In genomic region chr3:58085616-58086015, GRCh38 we compare ENCODE assay signal across 12 cellular contexts.
A peak's percentile ranks its signal among the peaks of the same experiment; 100 is the strongest.
DNase-seq lines count a peak whose midpoint lies in the region; ATAC-seq and TF ChIP-seq lines count a peak whose summit lies in the region.
"Had no signal": no experiment of that assay in that cellular context is flagged by ENCODE, and none has a peak within 500 bp of the region (broad histone marks: within the 10 kb centered on the region; RNA-seq: fewer than 3 reads in every experiment).

No MANE protein-coding gene starts in this region.

- H3K27me3 ChIP-seq in thymus (ENCODE audit: control insufficient read depth, insufficient read depth) = no peaks in the 10 kb centered on the region
- no peaks in the 10 kb centered on the region for H3K27me3 ChIP-seq in prostate gland (replicated peaks; ENCODE audit: insufficient read depth)
- H3K27me3 ChIP-seq: tibial artery had no signal

- H3K4me1 ChIP-seq in thymus (ENCODE audit: control insufficient read depth, insufficient read depth, low read length) = peaks cover 26% of the 10 kb centered on the region
- H3K4me1 ChIP-seq in prostate gland (replicated peaks) = no peaks in the 10 kb centered on the region

- no peaks in the 10 kb centered on the region for H3K27me3 Mint-ChIP-seq in activated CD4-positive, alpha-beta memory T cell treated with anti-CD3 and anti-CD28 coated beads, Interleukin-2, amount 10 ng/mL, durations not matched to agents 7 days and 5 days
- H3K27me3 Mint-ChIP-seq in activated CD4-positive, alpha-beta memory T cell treated with anti-CD3 and anti-CD28 coated beads for 36 hours = no peaks in the 10 kb centered on the region
- no peaks in the 10 kb centered on the region for H3K27me3 Mint-ChIP-seq in activated CD8-positive, alpha-beta T cell treated with anti-CD3 and anti-CD28 coated beads, Interleukin-2, amount 10 ng/mL, durations not matched to agents 7 days and 5 days (ENCODE audit: low read depth)

- 72% methylated on average over 6 of the region's 6 CpGs for WGBS in thymus
- 66% methylated on average over 6 of the region's 6 CpGs for WGBS in prostate gland

- H3K4me1 Mint-ChIP-seq in activated CD4-positive, alpha-beta memory T cell treated with anti-CD3 and anti-CD28 coated beads, Interleukin-2, amount 10 ng/mL, durations not matched to agents 7 days and 5 days = peaks cover 26% of the 10 kb centered on the region
- H3K4me1 Mint-ChIP-seq in activated CD4-positive, alpha-beta memory T cell treated with anti-CD3 and anti-CD28 coated beads for 36 hours (ENCODE audit: low read depth) = peaks cover 16% of the 10 kb centered on the region
- H3K4me1 Mint-ChIP-seq in activated CD8-positive, alpha-beta T cell treated with anti-CD3 and anti-CD28 coated beads, Interleukin-2, amount 10 ng/mL, durations not matched to agents 7 days and 5 days (ENCODE audit: low read depth) = peaks cover 47% of the 10 kb centered on the region

- H3K36me3 ChIP-seq in thymus (ENCODE audit: control insufficient read depth, insufficient read depth) (peaks cover 16% of the 10 kb centered on the region), prostate gland (peaks cover 0 to 5% of the 10 kb centered on the region in 2 donors)

- TF ChIP-seq CTCF in prostate gland (IDR thresholded peaks at IDR 0.05) = no peak

- H3K27ac ChIP-seq in thymus (ENCODE audit: low read depth) = peak overlapping the region; percentile 31
- no peak overlapping the region for H3K27ac ChIP-seq in prostate gland
- H3K27ac ChIP-seq: A549 had no signal

- POLR2A ChIA-PET in activated CD4-positive, alpha-beta memory T cell treated with anti-CD3 and anti-CD28 coated beads, Interleukin-2, amount 10 ng/mL, durations not matched to agents 7 days and 5 days (lab: Charles Lee) = interaction anchor here (0.9 kb wide), 1 partner anchor 22 kb away, joined by 3 read pairs; no protein-coding TSS in a partner anchor
- POLR2A ChIA-PET in activated CD4-positive, alpha-beta memory T cell treated with anti-CD3 and anti-CD28 coated beads for 36 hours (lab: Charles Lee) = no interaction called here
- POLR2A ChIA-PET in activated CD8-positive, alpha-beta T cell treated with anti-CD3 and anti-CD28 coated beads, Interleukin-2, amount 10 ng/mL, durations not matched to agents 7 days and 5 days (lab: Charles Lee) = no interaction called here

- no peak overlapping the region for H3K4me3 Mint-ChIP-seq in activated CD4-positive, alpha-beta memory T cell treated with anti-CD3 and anti-CD28 coated beads, Interleukin-2, amount 10 ng/mL, durations not matched to agents 7 days and 5 days
- no peak overlapping the region for H3K4me3 Mint-ChIP-seq in activated CD4-positive, alpha-beta memory T cell treated with anti-CD3 and anti-CD28 coated beads for 36 hours
- no peak overlapping the region for H3K4me3 Mint-ChIP-seq in activated CD8-positive, alpha-beta T cell treated with anti-CD3 and anti-CD28 coated beads, Interleukin-2, amount 10 ng/mL, durations not matched to agents 7 days and 5 days
- H3K4me3 Mint-ChIP-seq: neural crest cell had no signal

- H3K27ac Mint-ChIP-seq in activated CD4-positive, alpha-beta memory T cell treated with anti-CD3 and anti-CD28 coated beads, Interleukin-2, amount 10 ng/mL, durations not matched to agents 7 days and 5 days = peak overlapping the region; percentile 36
- H3K27ac Mint-ChIP-seq in activated CD4-positive, alpha-beta memory T cell treated with anti-CD3 and anti-CD28 coated beads for 36 hours = no peak overlapping the region
- peak overlapping the region; percentile 32 for H3K27ac Mint-ChIP-seq in activated CD8-positive, alpha-beta T cell treated with anti-CD3 and anti-CD28 coated beads, Interleukin-2, amount 10 ng/mL, durations not matched to agents 7 days and 5 days

- no peaks in the 10 kb centered on the region for H3K9me3 Mint-ChIP-seq in activated CD4-positive, alpha-beta memory T cell treated with anti-CD3 and anti-CD28 coated beads, Interleukin-2, amount 10 ng/mL, durations not matched to agents 7 days and 5 days
- H3K9me3 Mint-ChIP-seq in activated CD4-positive, alpha-beta memory T cell treated with anti-CD3 and anti-CD28 coated beads for 36 hours = no peaks in the 10 kb centered on the region
- H3K9me3 Mint-ChIP-seq in activated CD8-positive, alpha-beta T cell treated with anti-CD3 and anti-CD28 coated beads, Interleukin-2, amount 10 ng/mL, durations not matched to agents 7 days and 5 days (ENCODE audit: insufficient read depth) = no peaks in the 10 kb centered on the region
- H3K9me3 Mint-ChIP-seq: neural crest cell had no signal

- H3K9me3 ChIP-seq in thymus (ENCODE audit: control insufficient read depth) (no peaks in the 10 kb centered on the region), prostate gland (no peaks in the 10 kb centered on the region)
- H3K9me3 ChIP-seq: A549, tibial artery had no signal

- peak; percentile 29 for DNase-seq in activated CD4-positive, alpha-beta memory T cell treated with anti-CD3 and anti-CD28 coated beads, Interleukin-2, amount 10 ng/mL, durations not matched to agents 7 days and 5 days
- DNase-seq in activated CD4-positive, alpha-beta memory T cell treated with anti-CD3 and anti-CD28 coated beads for 36 hours = no peak
- DNase-seq in activated CD8-positive, alpha-beta T cell treated with anti-CD3 and anti-CD28 coated beads, Interleukin-2, amount 10 ng/mL, durations not matched to agents 7 days and 5 days = no peak
- DNase-seq in NCI-H524 treated with DMSO at 0.1 percent for 48 hours (lab: John Stamatoyannopoulos, UW) (no peak), posterior vena cava (ENCODE audit: low spot score) (no peak), prostate gland (ENCODE audit: low spot score) (no peak)
- DNase-seq: NCI-H2107, tibial artery had no signal

- no peak for TF ChIP-seq POLR2A in prostate gland (IDR thresholded peaks at IDR 0.05)

- intact Hi-C loops in activated CD4-positive, alpha-beta memory T cell treated with anti-CD3 and anti-CD28 coated beads for 36 hours (cut with micrococcal nuclease) = no loop called here
- intact Hi-C loops in posterior vena cava (cut with DNase I) (no loop called here), prostate gland (cut with DNase I) (no loop called here)

- CTCF ChIA-PET in activated CD4-positive, alpha-beta memory T cell treated with anti-CD3 and anti-CD28 coated beads, Interleukin-2, amount 10 ng/mL, durations not matched to agents 7 days and 5 days (lab: Charles Lee) = interaction anchor here (0.6 to 1.2 kb wide), 4 partner anchors 15 to 92 kb away, joined by 3 to 4 read pairs (median 3); no protein-coding TSS in a partner anchor
- CTCF ChIA-PET in activated CD4-positive, alpha-beta memory T cell treated with anti-CD3 and anti-CD28 coated beads for 36 hours (lab: Charles Lee) = no interaction called here
- CTCF ChIA-PET in activated CD8-positive, alpha-beta T cell treated with anti-CD3 and anti-CD28 coated beads, Interleukin-2, amount 10 ng/mL, durations not matched to agents 7 days and 5 days (lab: Charles Lee) = interaction anchor here (0.7 to 1.1 kb wide), 4 partner anchors 33 to 92 kb away, joined by 3 to 4 read pairs (median 3); no protein-coding TSS in a partner anchor

- peak; percentile 26 for ATAC-seq in HG02943 (IDR thresholded peaks at IDR 0.05; ENCODE audit: low read depth, unreplicated experiment)
- peak; percentile 49 for ATAC-seq in activated CD8-positive, alpha-beta T cell treated with anti-CD3 and anti-CD28 coated beads, Interleukin-2, amount 10 ng/mL, durations not matched to agents 7 days and 5 days
- ATAC-seq: A549 had no signal

- H3K4me3 ChIP-seq in thymus (ENCODE audit: low read length) (no peak overlapping the region), prostate gland (no peak overlapping the region)
- H3K4me3 ChIP-seq: A549, tibial artery had no signal

- H3K36me3 Mint-ChIP-seq in activated CD4-positive, alpha-beta memory T cell treated with anti-CD3 and anti-CD28 coated beads, Interleukin-2, amount 10 ng/mL, durations not matched to agents 7 days and 5 days (ENCODE audit: low read depth) = peaks cover 16% of the 10 kb centered on the region
- peaks cover 2% of the 10 kb centered on the region for H3K36me3 Mint-ChIP-seq in activated CD4-positive, alpha-beta memory T cell treated with anti-CD3 and anti-CD28 coated beads for 36 hours
- peaks cover 7% of the 10 kb centered on the region for H3K36me3 Mint-ChIP-seq in activated CD8-positive, alpha-beta T cell treated with anti-CD3 and anti-CD28 coated beads, Interleukin-2, amount 10 ng/mL, durations not matched to agents 7 days and 5 days (ENCODE audit: low read depth)
